ENCODE assay signal across 28 cellular contexts in the genomic region with DNA sequence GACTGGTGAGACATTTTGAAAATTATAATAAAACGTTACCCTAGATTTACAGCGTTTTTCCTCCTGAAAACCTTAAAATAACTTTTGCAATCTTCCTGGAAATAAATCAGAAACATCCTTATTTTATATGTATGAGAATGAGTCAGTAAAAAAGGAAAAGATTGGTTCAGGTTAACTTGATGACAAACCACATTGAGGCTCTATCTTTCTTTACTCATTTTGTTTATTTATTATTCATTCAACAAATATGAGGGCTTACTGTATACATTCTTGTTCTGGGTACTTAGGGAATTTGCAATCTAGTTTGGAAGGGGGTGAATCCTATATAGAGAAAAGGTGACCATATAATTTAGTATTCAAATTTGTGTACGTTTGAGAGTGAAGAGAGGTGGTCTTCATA.
"Had no signal": no experiment of that assay in that cellular context is flagged by ENCODE, and none has a peak within 500 bp of the region (broad histone marks: within the 10 kb centered on the region; RNA-seq: fewer than 3 reads in every experiment).

No MANE protein-coding gene starts in this region.

- H3K4me1 ChIP-seq: adrenal gland, body of pancreas, colonic mucosa had no signal

- H3K36me3 ChIP-seq: adrenal gland, cardiac muscle cell, colonic mucosa had no signal

- H3K9me3 ChIP-seq: body of pancreas, colonic mucosa had no signal

- ATAC-seq: activated naive CD8-positive, alpha-beta T cell treated with anti-CD3 and anti-CD28 coated beads, Interleukin-2, amount 50 U/mL, for 24 hours; activated T-cell treated with anti-CD3 and anti-CD28 coated beads, Interleukin-2, amount 50 U/mL, for 4 hours; body of pancreas; esophagus mucosa; WTC11 had no signal

- H3K4me3 ChIP-seq: adrenal gland, body of pancreas, cardiac muscle cell, colonic mucosa had no signal

- H3K27ac ChIP-seq: adrenal gland, body of pancreas, cardiac muscle cell, colonic mucosa, VCaP had no signal

- DNase-seq: activated CD4-positive, alpha-beta memory T cell treated with anti-CD3 and anti-CD28 coated beads, Interleukin-2, amount 10 ng/mL, durations not matched to agents 7 days and 5 days; activated CD4-positive, alpha-beta T cell treated with anti-CD3 and anti-CD28 coated beads for 1 hour; activated CD4-positive, alpha-beta T cell treated with anti-CD3 and anti-CD28 coated beads for 4 hours; activated CD4-positive, alpha-beta T cell treated with anti-CD3 and anti-CD28 coated beads, Interleukin-2, amount 10 ng/mL, durations not matched to agents 7 days and 5 days; activated CD4-positive, alpha-beta T cell treated with anti-CD3 and anti-CD28 coated beads, Interleukin-2, amount 50 U/mL, for 4 hours; activated effector memory CD4-positive, alpha-beta T cell treated with anti-CD3 and anti-CD28 coated beads, Interleukin-2, amount 50 U/mL, for 16 hours; activated naive CD4-positive, alpha-beta T cell treated with anti-CD3 and anti-CD28 coated beads for 36 hours; activated naive CD8-positive, alpha-beta T cell treated with anti-CD3 and anti-CD28 coated beads for 36 hours; activated naive CD8-positive, alpha-beta T cell treated with anti-CD3 and anti-CD28 coated beads, Interleukin-2, amount 50 U/mL, for 24 hours; activated T-cell treated with anti-CD3 and anti-CD28 coated beads, Interleukin-2, amount 50 U/mL, for 4 hours; adrenal gland; amygdala; aorta; body of pancreas; central memory CD4-positive, alpha-beta T cell; cerebellar nuclear complex; colonic mucosa; effector CD8-positive, alpha-beta T cell; foreskin fibroblast; head of caudate nucleus; T-helper 2 cell had no signal

- H3K27me3 ChIP-seq: adrenal gland, body of pancreas, cardiac muscle cell, colonic mucosa had no signal

- FAIRE-seq: endometrium, endothelial cell of umbilical vein, frontal cortex had no signal
